Comparison of ENCODE assay signal across 8 cellular contexts in the genomic region with DNA sequence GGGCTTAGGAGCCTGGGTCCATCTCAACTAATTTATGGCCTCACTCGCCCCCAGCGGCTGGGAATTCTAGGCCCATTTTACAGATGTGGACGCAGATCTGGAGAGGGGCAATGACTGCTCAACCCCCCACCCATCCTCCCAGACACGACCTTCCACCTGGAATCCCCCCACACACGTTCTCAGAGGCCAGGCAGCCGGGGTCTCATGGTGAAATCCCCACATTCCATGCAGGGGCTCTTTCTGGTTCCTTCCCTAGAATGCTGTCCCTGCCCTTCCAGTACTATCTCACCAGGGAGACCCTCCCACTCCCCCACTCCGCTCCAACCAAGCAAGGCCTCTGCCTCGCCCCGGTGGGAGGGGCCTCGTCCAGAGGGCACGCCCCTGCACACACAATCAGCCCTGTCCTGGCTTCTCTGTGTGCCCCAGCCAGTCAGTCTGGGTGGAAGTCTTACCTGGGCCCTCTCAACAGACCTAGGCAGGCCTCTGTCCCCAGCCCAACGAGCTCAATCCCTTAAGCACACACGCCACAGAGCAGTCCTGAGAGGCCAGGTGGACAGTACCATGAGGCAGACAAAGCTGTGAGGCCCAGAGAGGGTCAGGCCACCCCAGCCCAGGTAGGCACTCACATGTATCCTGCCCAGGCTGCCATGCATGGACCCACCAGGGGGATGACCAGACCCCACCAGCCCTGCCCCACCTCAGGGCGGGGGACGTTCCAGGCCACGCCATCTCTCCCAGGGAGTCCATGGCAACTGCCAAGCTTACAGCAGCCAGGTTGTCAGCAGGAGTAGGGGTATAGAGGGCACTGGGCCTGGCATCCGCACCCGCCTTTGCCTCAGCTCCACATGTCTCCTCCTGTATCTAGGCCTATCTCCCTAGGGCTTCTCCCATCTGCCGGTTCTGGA. TPM values are rescaled to one million over a fixed set of nuclear protein-coding genes. Genes with fewer than 3 reads are reported as not detected.
A peak's percentile ranks its signal among the peaks of the same experiment; 100 is the strongest.
DNase-seq lines count a peak whose midpoint lies in the region; ATAC-seq, FAIRE-seq and TF ChIP-seq lines count a peak whose summit lies in the region.

No MANE protein-coding gene starts in this region.

- peak in 1 of 2 experiments; percentile 60; a peak in 3 of 6 replicates for ATAC-seq in A549

- FAIRE-seq in A549 (lab: Jason Lieb, UNC), result no peak
- FAIRE-seq in urothelium cell line (lab: Jason Lieb, UNC), result no peak

- TF ChIP-seq POLR2A in A549 (IDR thresholded peaks at IDR 0.05; ENCODE audit: low read length), result no peak

- peaks cover 23% of the 10 kb centered on the region for H3K4me1 ChIP-seq in A549
- H3K4me1 ChIP-seq in HUES6 (ENCODE audit: control insufficient read depth, insufficient read depth, low read length), result peaks cover 21% of the 10 kb centered on the region
- H3K4me1 ChIP-seq in stomach smooth muscle (ENCODE audit: control insufficient read depth, insufficient read depth, low read length), result peaks cover 21% of the 10 kb centered on the region

- H3K4me1 Mint-ChIP-seq in activated naive CD4-positive, alpha-beta T cell treated with anti-CD3 and anti-CD28 coated beads, Interleukin-2, amount 10 ng/mL, durations not matched to agents 7 days and 5 days, result peaks cover 19% of the 10 kb centered on the region

- H3K4me3 ChIP-seq in A549, result no peak overlapping the region; the same call in 2 of the 3 replicates
- peak overlapping the region; percentile 81 for H3K4me3 ChIP-seq in HUES6 (ENCODE audit: low read depth, low read length)
- peak overlapping the region; percentile 75 to 81 for H3K4me3 ChIP-seq in stomach smooth muscle (ENCODE audit: low read length in 2 of 2)

- H3K9me3 Mint-ChIP-seq in activated naive CD4-positive, alpha-beta T cell treated with anti-CD3 and anti-CD28 coated beads, Interleukin-2, amount 10 ng/mL, durations not matched to agents 7 days and 5 days, result no peaks in the 10 kb centered on the region

- peaks cover 4% of the 10 kb centered on the region for H3K36me3 Mint-ChIP-seq in activated naive CD4-positive, alpha-beta T cell treated with anti-CD3 and anti-CD28 coated beads, Interleukin-2, amount 10 ng/mL, durations not matched to agents 7 days and 5 days

- DNase-seq in A549 (ENCODE audit: low read depth in 1 of 2, low spot score in 1 of 2) (peak in 1 of 2 experiments; percentile 49), iPS-NIHi11 (ENCODE audit: low spot score) (peak; percentile 84), UCSD-AML1 (lab: John Stamatoyannopoulos, UW; ENCODE audit: unreplicated experiment) (no peak), T-helper 9 cell (no peak), urothelium cell line (ENCODE audit: low spot score) (no peak)
- peak; percentile 53 for DNase-seq in activated naive CD4-positive, alpha-beta T cell treated with anti-CD3 and anti-CD28 coated beads, Interleukin-2, amount 10 ng/mL, durations not matched to agents 7 days and 5 days

- H3K27me3 ChIP-seq in HUES6 (ENCODE audit: control insufficient read depth, insufficient read depth, low read length) (no peaks in the 10 kb centered on the region), stomach smooth muscle (ENCODE audit: control insufficient read depth in 1 of 2, insufficient read depth in 2 of 2, low read length in 2 of 2) (no peaks in the 10 kb centered on the region)

- POLR2A ChIA-PET in A549 (lab: Yijun Ruan, JAX), result no interaction called here

- H3K9me3 ChIP-seq in A549 (no peaks in the 10 kb centered on the region), HUES6 (ENCODE audit: control insufficient read depth, insufficient read depth, low read depth, low read length) (no peaks in the 10 kb centered on the region), stomach smooth muscle (ENCODE audit: control insufficient read depth in 2 of 2, low read length in 2 of 2) (no peaks in the 10 kb centered on the region)

- WGBS in A549 (ENCODE audit: missing lambda C conversion rate), result 80% methylated on average over 11 of the region's 19 CpGs

- TF ChIP-seq CTCF in A549 (IDR thresholded peaks at IDR 0.05), result no peak

- no peak for TF ChIP-seq EP300 in A549 (IDR thresholded peaks at IDR 0.05)

- H3K4me2 ChIP-seq in A549, result peak overlapping the region; percentile 92

- H3K4me3 Mint-ChIP-seq in activated naive CD4-positive, alpha-beta T cell treated with anti-CD3 and anti-CD28 coated beads, Interleukin-2, amount 10 ng/mL, durations not matched to agents 7 days and 5 days, result peak overlapping the region; percentile 80

- CTCF ChIA-PET in A549 (lab: Yijun Ruan, JAX), result interaction anchor here (1.4 to 1.8 kb wide), 3 partner anchors 13 to 84 kb away, joined by 3 to 10 read pairs (median 7); no protein-coding TSS in a partner anchor
- CTCF ChIA-PET in activated naive CD4-positive, alpha-beta T cell treated with anti-CD3 and anti-CD28 coated beads, Interleukin-2, amount 10 ng/mL, durations not matched to agents 7 days and 5 days (lab: Charles Lee), result interaction anchor here (1.1 to 1.7 kb wide), 2 partner anchors 11 to 73 kb away, joined by 3 to 6 read pairs; no protein-coding TSS in a partner anchor

- H3K27me3 Mint-ChIP-seq in activated naive CD4-positive, alpha-beta T cell treated with anti-CD3 and anti-CD28 coated beads, Interleukin-2, amount 10 ng/mL, durations not matched to agents 7 days and 5 days, result peaks cover 24% of the 10 kb centered on the region

- peaks cover 10% of the 10 kb centered on the region for H3K36me3 ChIP-seq in HUES6 (ENCODE audit: control insufficient read depth, insufficient read depth, low read length)
- peaks cover 0 to 6% of the 10 kb centered on the region in 2 donors for H3K36me3 ChIP-seq in stomach smooth muscle (ENCODE audit: control insufficient read depth in 2 of 2, insufficient read depth in 2 of 2, low read length in 2 of 2)

- no peak for TF ChIP-seq RAD21 in A549 (conservative IDR thresholded peaks at IDR 0.05 in 1 of 2, IDR thresholded peaks at IDR 0.05 in 1 of 2)

- no peak overlapping the region for H3K27ac Mint-ChIP-seq in activated naive CD4-positive, alpha-beta T cell treated with anti-CD3 and anti-CD28 coated beads, Interleukin-2, amount 10 ng/mL, durations not matched to agents 7 days and 5 days

- H3K27ac ChIP-seq in A549 (peak overlapping the region in 1 of 2 experiments; percentile 89; a peak in 3 of 6 replicates), HUES6 (ENCODE audit: low read depth, low read length) (no peak overlapping the region), stomach smooth muscle (ENCODE audit: low read length) (no peak overlapping the region)

- H3K9ac ChIP-seq in HUES6 (ENCODE audit: low read length) (no peak overlapping the region), stomach smooth muscle (ENCODE audit: low read length in 2 of 2) (peak overlapping the region in 1 of 2 donors; percentile 66)

TF ChIP-seq in A549, 52 proteins besides CTCF, POLR2A, EP300 and RAD21:
- TF ChIP-seq, protein P1, sequence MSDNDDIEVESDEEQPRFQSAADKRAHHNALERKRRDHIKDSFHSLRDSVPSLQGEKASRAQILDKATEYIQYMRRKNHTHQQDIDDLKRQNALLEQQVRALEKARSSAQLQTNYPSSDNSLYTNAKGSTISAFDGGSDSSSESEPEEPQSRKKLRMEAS (IDR thresholded peaks at IDR 0.05), result no peak
- TF ChIP-seq MYC (IDR thresholded peaks at IDR 0.05; ENCODE audit: borderline replicate concordance, low read length), result no peak
- TF ChIP-seq BHLHE40 (IDR thresholded peaks at IDR 0.05; ENCODE audit: low read depth, low read length), result no peak
- no peak for TF ChIP-seq POLR2AphosphoS2 (conservative IDR thresholded peaks at IDR 0.05; ENCODE audit: low read length)
- no peak for TF ChIP-seq HDAC2 (IDR thresholded peaks at IDR 0.05)
- TF ChIP-seq HOXA7 (CRISPR knock-in tag; IDR thresholded peaks at IDR 0.05), result no peak
- TF ChIP-seq, protein P2, sequence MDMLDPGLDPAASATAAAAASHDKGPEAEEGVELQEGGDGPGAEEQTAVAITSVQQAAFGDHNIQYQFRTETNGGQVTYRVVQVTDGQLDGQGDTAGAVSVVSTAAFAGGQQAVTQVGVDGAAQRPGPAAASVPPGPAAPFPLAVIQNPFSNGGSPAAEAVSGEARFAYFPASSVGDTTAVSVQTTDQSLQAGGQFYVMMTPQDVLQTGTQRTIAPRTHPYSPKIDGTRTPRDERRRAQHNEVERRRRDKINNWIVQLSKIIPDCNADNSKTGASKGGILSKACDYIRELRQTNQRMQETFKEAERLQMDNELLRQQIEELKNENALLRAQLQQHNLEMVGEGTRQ (IDR thresholded peaks at IDR 0.05), result no peak
- TF ChIP-seq JUN (IDR thresholded peaks at IDR 0.05), result no peak
- no peak for TF ChIP-seq FOXS1 (CRISPR knock-in tag; IDR thresholded peaks at IDR 0.05)
- no peak for TF ChIP-seq MAZ (IDR thresholded peaks at IDR 0.05; ENCODE audit: borderline replicate concordance, low read depth, low read length)
- no peak for TF ChIP-seq MAFK (IDR thresholded peaks at IDR 0.05; ENCODE audit: partially characterized antibody)
- TF ChIP-seq RARB (CRISPR knock-in tag; IDR thresholded peaks at IDR 0.05), result no peak
- no peak for TF ChIP-seq ZSCAN20 (CRISPR knock-in tag; IDR thresholded peaks at IDR 0.05)
- TF ChIP-seq HEYL (CRISPR knock-in tag; IDR thresholded peaks at IDR 0.05), result no peak

RNA-seq across cellular contexts. Expression of a gene that starts 1.3 kb away (rescaled TPM):
- 6.3 and 7.5 TPM in 2 replicates for polyA plus RNA-seq in A549 (2011; rRNA removed)
- 25.6 and 37.7 TPM in 2 replicates for polyA plus RNA-seq in A549 (2012; cell fraction: cytosol; rRNA removed)
- 56.7 and 92.9 TPM in 2 replicates for polyA plus RNA-seq in A549 (2012; cell fraction: nucleus; rRNA removed)
- 8.7 to 12.4 TPM (median 11.8 TPM) in 3 replicates for polyA plus RNA-seq in A549 (2017; fragmentation: RNase III; extraction: RNeasy Plus Mini Kit Qiagen cat#74134 plus additional on column Dnase treatment)
- 5.0 and 6.9 TPM in 2 replicates for polyA minus RNA-seq in A549 (2011; rRNA and poly(A)+ RNA removed)

Comparison
In these comparisons a context has a peak if more than half of its experiments do, and no peak if none do; other contexts are left out.
1. DNase-seq: peak in activated naive CD4-positive, alpha-beta T cell treated with anti-CD3 and anti-CD28 coated beads, Interleukin-2, amount 10 ng/mL, durations not matched to agents 7 days and 5 days (single experiment) and iPS-NIHi11 (single experiment); none in UCSD-AML1 (single experiment), T-helper 9 cell (single experiment) and urothelium cell line (single experiment).